5 cellular contexts compared by ENCODE assay signal in the genomic region with DNA sequence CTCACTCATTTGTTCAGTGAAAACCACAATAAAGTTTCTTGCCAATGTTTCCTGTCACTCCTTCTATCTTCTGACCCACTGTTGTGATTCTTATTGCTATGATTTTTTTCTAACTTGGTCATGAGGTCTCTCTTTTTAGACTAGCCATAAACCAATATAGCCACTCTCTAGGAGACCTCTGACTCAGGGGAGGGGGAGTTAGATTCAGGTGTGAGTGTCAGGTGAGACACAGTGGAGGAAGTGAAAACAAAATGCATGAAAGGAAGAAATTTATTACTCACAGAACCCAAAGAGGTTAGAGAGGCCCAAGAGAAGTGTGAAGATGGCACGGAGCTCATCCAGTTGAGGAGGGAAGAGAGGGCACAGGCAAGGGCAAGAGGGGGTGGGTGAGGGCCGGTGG.
DNase-seq lines count a peak whose midpoint lies in the region; ATAC-seq, FAIRE-seq and TF ChIP-seq lines count a peak whose summit lies in the region.
"Not testable (repeated sequence)": the region's sequence is repeated elsewhere in the genome, so short reads cannot be mapped to it uniquely, and the experiment has no call there.

No MANE protein-coding gene starts in this region.

- POLR2A ChIA-PET in activated CD8-positive, alpha-beta T cell treated with anti-CD3 and anti-CD28 coated beads for 36 hours (lab: Charles Lee) = not testable (repeated sequence)

- H3K36me3 ChIP-seq in MM.1S (replicated peaks; ENCODE audit: insufficient read depth, low read length) = not testable (repeated sequence)

- H3K27me3 ChIP-seq in MM.1S (replicated peaks; ENCODE audit: insufficient read depth, low read length) = not testable (repeated sequence)

- not testable (repeated sequence) for TF ChIP-seq POLR2A in GM12891 (IDR thresholded peaks at IDR 0.05; ENCODE audit: low read depth, low read length)

- peak overlapping the region; percentile 34; the same call in 1 of the 2 replicates for H2AFZ ChIP-seq in MM.1S (ENCODE audit: low read length)

- not testable (repeated sequence) for H3K9me2 ChIP-seq in MM.1S (replicated peaks; ENCODE audit: insufficient read depth, low read length)

- H3K9me3 Mint-ChIP-seq in activated CD8-positive, alpha-beta T cell treated with anti-CD3 and anti-CD28 coated beads for 36 hours; activated T-helper 17 cell treated with anti-CD3 and anti-CD28 coated beads, Interleukin-2, amount 50 U/mL, for 72 hours; stimulated activated memory B cell treated with anti-CD40 and anti-IgM and Interleukin-4, amounts not matched to agents 10 μg/mL and 1 μg/mL and 100 μg/mL, for 72 hours: not testable (repeated sequence)

- peaks cover 23% of the 10 kb centered on the region for H3K4me1 ChIP-seq in MM.1S (ENCODE audit: low read length)

- DNase-seq in GM12891 (ENCODE audit: insufficient read length, low spot score); MM.1S; activated CD8-positive, alpha-beta T cell treated with anti-CD3 and anti-CD28 coated beads for 36 hours: not testable (repeated sequence)

- H3K79me2 ChIP-seq in MM.1S (ENCODE audit: low read length) = not testable (repeated sequence)

- H3F3A ChIP-seq in MM.1S (ENCODE audit: insufficient read depth, low read length) = not testable (repeated sequence)

- H3K27me3 Mint-ChIP-seq in activated CD8-positive, alpha-beta T cell treated with anti-CD3 and anti-CD28 coated beads for 36 hours = peaks cover 14% of the 10 kb centered on the region
- H3K27me3 Mint-ChIP-seq in activated T-helper 17 cell treated with anti-CD3 and anti-CD28 coated beads, Interleukin-2, amount 50 U/mL, for 72 hours = not testable (repeated sequence)
- H3K27me3 Mint-ChIP-seq in stimulated activated memory B cell treated with anti-CD40 and anti-IgM and Interleukin-4, amounts not matched to agents 10 μg/mL and 1 μg/mL and 100 μg/mL, for 72 hours = peaks cover 47% of the 10 kb centered on the region

- not testable (repeated sequence) for TF ChIP-seq CTCF in MM.1S (IDR thresholded peaks at IDR 0.05; ENCODE audit: low read length); activated CD8-positive, alpha-beta T cell treated with anti-CD3 and anti-CD28 coated beads for 36 hours (IDR thresholded peaks at IDR 0.05)

- not testable (repeated sequence) for H3K36me3 Mint-ChIP-seq in activated CD8-positive, alpha-beta T cell treated with anti-CD3 and anti-CD28 coated beads for 36 hours (ENCODE audit: low read depth); activated T-helper 17 cell treated with anti-CD3 and anti-CD28 coated beads, Interleukin-2, amount 50 U/mL, for 72 hours (ENCODE audit: low read depth); stimulated activated memory B cell treated with anti-CD40 and anti-IgM and Interleukin-4, amounts not matched to agents 10 μg/mL and 1 μg/mL and 100 μg/mL, for 72 hours

- not testable (repeated sequence) for H3K9ac ChIP-seq in MM.1S (ENCODE audit: low read length)

- H3K4me3 Mint-ChIP-seq in activated CD8-positive, alpha-beta T cell treated with anti-CD3 and anti-CD28 coated beads for 36 hours; activated T-helper 17 cell treated with anti-CD3 and anti-CD28 coated beads, Interleukin-2, amount 50 U/mL, for 72 hours; stimulated activated memory B cell treated with anti-CD40 and anti-IgM and Interleukin-4, amounts not matched to agents 10 μg/mL and 1 μg/mL and 100 μg/mL, for 72 hours: not testable (repeated sequence)

- H3K4me2 ChIP-seq in MM.1S (ENCODE audit: low read depth, low read length) = peak overlapping the region; percentile 9; the same call in 1 of the 2 replicates

- not testable (repeated sequence) for H4K20me1 ChIP-seq in MM.1S (ENCODE audit: insufficient read depth, low read length)

- peak; percentile 30 for ATAC-seq in activated CD8-positive, alpha-beta T cell treated with anti-CD3 and anti-CD28 coated beads for 36 hours
- peak; percentile 71 for ATAC-seq in activated T-helper 17 cell treated with anti-CD3 and anti-CD28 coated beads, Interleukin-2, amount 50 U/mL, for 72 hours (replicated peaks)
- ATAC-seq in stimulated activated memory B cell treated with anti-CD40 and anti-IgM and Interleukin-4, amounts not matched to agents 10 μg/mL and 1 μg/mL and 100 μg/mL, for 72 hours = peak; percentile 61

- not testable (repeated sequence) for H3K27ac Mint-ChIP-seq in activated CD8-positive, alpha-beta T cell treated with anti-CD3 and anti-CD28 coated beads for 36 hours; stimulated activated memory B cell treated with anti-CD40 and anti-IgM and Interleukin-4, amounts not matched to agents 10 μg/mL and 1 μg/mL and 100 μg/mL, for 72 hours
- peak overlapping the region; percentile 69 for H3K27ac Mint-ChIP-seq in activated T-helper 17 cell treated with anti-CD3 and anti-CD28 coated beads, Interleukin-2, amount 50 U/mL, for 72 hours

- H3K9me3 ChIP-seq in MM.1S (replicated peaks; ENCODE audit: insufficient read depth, low read length) = not testable (repeated sequence)

- CTCF ChIA-PET in activated CD8-positive, alpha-beta T cell treated with anti-CD3 and anti-CD28 coated beads for 36 hours (lab: Charles Lee) = interaction anchor here (1.0 kb wide), 1 partner anchor 77 kb away, joined by 3 read pairs; no protein-coding TSS in a partner anchor

- intact Hi-C loops in activated CD8-positive, alpha-beta T cell treated with anti-CD3 and anti-CD28 coated beads for 36 hours (cut with micrococcal nuclease) = not testable (repeated sequence)

- not testable (repeated sequence) for H3K4me1 Mint-ChIP-seq in activated CD8-positive, alpha-beta T cell treated with anti-CD3 and anti-CD28 coated beads for 36 hours (ENCODE audit: low read depth); activated T-helper 17 cell treated with anti-CD3 and anti-CD28 coated beads, Interleukin-2, amount 50 U/mL, for 72 hours; stimulated activated memory B cell treated with anti-CD40 and anti-IgM and Interleukin-4, amounts not matched to agents 10 μg/mL and 1 μg/mL and 100 μg/mL, for 72 hours

- not testable (repeated sequence) for H3K4me3 ChIP-seq in MM.1S (ENCODE audit: low read length)

- H3K27ac ChIP-seq in MM.1S (ENCODE audit: low read length) = peak overlapping the region; percentile 69; the same call in 1 of the 2 replicates

- FAIRE-seq in GM12891 (lab: Jason Lieb, UNC) = peak; percentile 40

TF ChIP-seq in GM12891, 5 proteins besides CTCF, POLR2A, EP300 and RAD21:
- peak; percentile 27; the same call in 1 of the 2 replicates for TF ChIP-seq SPI1 (IDR thresholded peaks at IDR 0.05; ENCODE audit: low read depth, low read length)
